ENCODE assay signal across 8 cellular contexts in genomic region chr3:10437272-10437994, GRCh38.
DNase-seq lines count a peak whose midpoint lies in the region; ATAC-seq and TF ChIP-seq lines count a peak whose summit lies in the region.

No MANE protein-coding gene starts in this region.

- peak; percentile 73 for ATAC-seq in HG03565 (IDR thresholded peaks at IDR 0.05; ENCODE audit: unreplicated experiment)
- peak; percentile 94 to 97 for ATAC-seq in naive B cell (ENCODE audit: low read depth in 2 of 2)
- no peak for ATAC-seq in HG02970 (IDR thresholded peaks at IDR 0.05; ENCODE audit: low FRiP score, unreplicated experiment)

- TF ChIP-seq CTCF in GM10248 (IDR thresholded peaks at IDR 0.05; ENCODE audit: control extremely low read depth, extremely low read depth, low read depth, missing control alignments): no peak

- no peaks in the 10 kb centered on the region for H3K27me3 Mint-ChIP-seq in activated T-helper 1 cell treated with anti-CD3 and anti-CD28 coated beads, Interleukin-12 subunit alpha, Interleukin-12 subunit beta, Interleukin-2, Interleukin-4 antibody, amounts not matched to agents 30 ng/mL and 10 ng/mL and 1 ng/mL, durations not matched to agents 14 hours and 24 hours and 36 hours (ENCODE audit: insufficient read depth)
- H3K27me3 Mint-ChIP-seq in naive B cell: no peaks in the 10 kb centered on the region

- H3K36me3 Mint-ChIP-seq in activated T-helper 1 cell treated with anti-CD3 and anti-CD28 coated beads, Interleukin-12 subunit alpha, Interleukin-12 subunit beta, Interleukin-2, Interleukin-4 antibody, amounts not matched to agents 30 ng/mL and 10 ng/mL and 1 ng/mL, durations not matched to agents 14 hours and 24 hours and 36 hours (ENCODE audit: low read depth): no peaks in the 10 kb centered on the region
- no peaks in the 10 kb centered on the region for H3K36me3 Mint-ChIP-seq in naive B cell

- H3K9me3 Mint-ChIP-seq in activated T-helper 1 cell treated with anti-CD3 and anti-CD28 coated beads, Interleukin-12 subunit alpha, Interleukin-12 subunit beta, Interleukin-2, Interleukin-4 antibody, amounts not matched to agents 30 ng/mL and 10 ng/mL and 1 ng/mL, durations not matched to agents 14 hours and 24 hours and 36 hours: no peaks in the 10 kb centered on the region
- no peaks in the 10 kb centered on the region for H3K9me3 Mint-ChIP-seq in naive B cell

- peaks cover 29% of the 10 kb centered on the region for H3K4me1 Mint-ChIP-seq in activated T-helper 1 cell treated with anti-CD3 and anti-CD28 coated beads, Interleukin-12 subunit alpha, Interleukin-12 subunit beta, Interleukin-2, Interleukin-4 antibody, amounts not matched to agents 30 ng/mL and 10 ng/mL and 1 ng/mL, durations not matched to agents 14 hours and 24 hours and 36 hours (ENCODE audit: low read depth)
- peaks cover 42 to 49% (median 48%) of the 10 kb centered on the region in 3 donors for H3K4me1 Mint-ChIP-seq in naive B cell

- DNase-seq in GM10248 (ENCODE audit: extremely low spot score): peak; percentile 74
- DNase-seq in activated T-helper 1 cell treated with anti-CD3 and anti-CD28 coated beads, Interleukin-12 subunit alpha, Interleukin-12 subunit beta, Interleukin-2, Interleukin-4 antibody, amounts not matched to agents 30 ng/mL and 10 ng/mL and 1 ng/mL, durations not matched to agents 14 hours and 24 hours and 36 hours (ENCODE audit: low spot score): peak; percentile 58
- DNase-seq in naive B cell: peak; percentile 63
- DNase-seq in DMS114 treated with DMSO at 0.1 percent for 48 hours (lab: John Stamatoyannopoulos, UW; ENCODE audit: unreplicated experiment): no peak
- no peak for DNase-seq in DMS153 (lab: John Stamatoyannopoulos, UW)
- no peak for DNase-seq in NCI-H1092 (lab: John Stamatoyannopoulos, UW)

- H3K4me3 Mint-ChIP-seq in activated T-helper 1 cell treated with anti-CD3 and anti-CD28 coated beads, Interleukin-12 subunit alpha, Interleukin-12 subunit beta, Interleukin-2, Interleukin-4 antibody, amounts not matched to agents 30 ng/mL and 10 ng/mL and 1 ng/mL, durations not matched to agents 14 hours and 24 hours and 36 hours: peak overlapping the region; percentile 32
- H3K4me3 Mint-ChIP-seq in naive B cell: peak overlapping the region in 6 of 8 donors; percentile 15 to 69 (median 51)

- intact Hi-C loops in activated T-helper 1 cell treated with anti-CD3 and anti-CD28 coated beads, Interleukin-12 subunit alpha, Interleukin-12 subunit beta, Interleukin-2, Interleukin-4 antibody, amounts not matched to agents 30 ng/mL and 10 ng/mL and 1 ng/mL, durations not matched to agents 14 hours and 24 hours and 36 hours (cut with micrococcal nuclease): loop anchor here (1.0 to 5.0 kb wide), 3 partner anchors 71 to 1185 kb away; no protein-coding TSS in a partner anchor

- POLR2A ChIA-PET in GM10248 (lab: Yijun Ruan, JAX): no interaction called here

- CTCF ChIA-PET in GM10248 (lab: Yijun Ruan, JAX): interaction anchor here (1.5 kb wide), 1 partner anchor 9 kb away, joined by 5 read pairs; no protein-coding TSS in a partner anchor

- peak overlapping the region; percentile 82 for H3K27ac Mint-ChIP-seq in activated T-helper 1 cell treated with anti-CD3 and anti-CD28 coated beads, Interleukin-12 subunit alpha, Interleukin-12 subunit beta, Interleukin-2, Interleukin-4 antibody, amounts not matched to agents 30 ng/mL and 10 ng/mL and 1 ng/mL, durations not matched to agents 14 hours and 24 hours and 36 hours
- H3K27ac Mint-ChIP-seq in naive B cell: peak overlapping the region; percentile 44 to 87 (median 74)

Comparison
In these comparisons a context has a peak if more than half of its experiments do, and no peak if none do; other contexts are left out.
1. DNase-seq: peak in GM10248 (single experiment), activated T-helper 1 cell treated with anti-CD3 and anti-CD28 coated beads, Interleukin-12 subunit alpha, Interleukin-12 subunit beta, Interleukin-2, Interleukin-4 antibody, amounts not matched to agents 30 ng/mL and 10 ng/mL and 1 ng/mL, durations not matched to agents 14 hours and 24 hours and 36 hours (single experiment) and naive B cell (single experiment); none in DMS114 treated with DMSO at 0.1 percent for 48 hours (single experiment), DMS153 (single experiment) and NCI-H1092 (single experiment).